Comparison of ENCODE assay signal across 8 cellular contexts in genomic region chr5:42990892-42991291, GRCh38. TPM values are rescaled to one million over a fixed set of nuclear protein-coding genes. Genes with fewer than 3 reads are reported as not detected.
DNase-seq lines count a peak whose midpoint lies in the region; ATAC-seq and TF ChIP-seq lines count a peak whose summit lies in the region.

No MANE protein-coding gene starts in this region.

- POLR2A ChIA-PET in Caco-2 (lab: Charles Lee) (no interaction called here), Panc1 (lab: Charles Lee) (no interaction called here)

- no peak overlapping the region for H3K4me3 ChIP-seq in Caco-2 (ENCODE audit: low read depth, low read length)
- H3K4me3 ChIP-seq in Panc1 (ENCODE audit: low read depth in 2 of 2, low read length in 2 of 2): peak overlapping the region; percentile 43 to 63
- H3K4me3 ChIP-seq in esophagus (ENCODE audit: low read depth in 1 of 2, low read length in 2 of 2): peak overlapping the region in 1 of 2 donors; percentile 64
- H3K4me3 ChIP-seq in rectal smooth muscle tissue (ENCODE audit: low read length): peak overlapping the region; percentile 66

- peaks cover 19% of the 10 kb centered on the region for H3K4me1 ChIP-seq in Caco-2
- H3K4me1 ChIP-seq in Panc1 (ENCODE audit: control insufficient read depth, insufficient read depth, low read length): 0 out of 2 replicates have a peak, but pooled peaks cover 3% of the 10 kb centered on the region
- H3K4me1 ChIP-seq in esophagus (ENCODE audit: control insufficient read depth in 2 of 2, insufficient read depth in 2 of 2, low read length in 1 of 2): peaks cover 2% of the 10 kb centered on the region in 2 donors
- no peaks in the 10 kb centered on the region for H3K4me1 ChIP-seq in rectal smooth muscle tissue (ENCODE audit: control insufficient read depth, insufficient read depth, low read length)

- H3K4me3 Mint-ChIP-seq in Caco-2 (ENCODE audit: unreplicated experiment): peak overlapping the region; percentile 89
- H3K4me3 Mint-ChIP-seq in progenitor cell of endocrine pancreas (ENCODE audit: low read depth): no peak overlapping the region

- no peak overlapping the region for H3K9ac ChIP-seq in rectal smooth muscle tissue (ENCODE audit: low read length)

- H3K27me3 Mint-ChIP-seq in Caco-2 (ENCODE audit: insufficient read depth, unreplicated experiment) (no peaks in the 10 kb centered on the region), progenitor cell of endocrine pancreas (peaks cover 54% of the 10 kb centered on the region)

- in situ Hi-C loops in Panc1 (cut with HindIII; ENCODE audit: low pct_unique_long_range_greater_than_20kb, low sequenced_read_pairs): no loop called here

- H3K27me3 ChIP-seq in Caco-2 (replicated peaks; ENCODE audit: control insufficient read depth, insufficient read depth, low read length) (no peaks in the 10 kb centered on the region), Panc1 (ENCODE audit: control insufficient read depth, insufficient read depth, low read length) (no peaks in the 10 kb centered on the region), esophagus (ENCODE audit: control insufficient read depth in 1 of 2, insufficient read depth in 2 of 2, low read length in 2 of 2) (peaks cover 3 to 11% of the 10 kb centered on the region in 2 donors), rectal smooth muscle tissue (ENCODE audit: control insufficient read depth, insufficient read depth, low read length) (peaks cover 16% of the 10 kb centered on the region)

- peaks cover 21% of the 10 kb centered on the region for H3K4me1 Mint-ChIP-seq in Caco-2 (ENCODE audit: low read depth, unreplicated experiment)
- H3K4me1 Mint-ChIP-seq in progenitor cell of endocrine pancreas (ENCODE audit: low read depth): peaks cover 3% of the 10 kb centered on the region

- H3K36me3 ChIP-seq in Caco-2 (ENCODE audit: control insufficient read depth, insufficient read depth, low read length) (no peaks in the 10 kb centered on the region), Panc1 (ENCODE audit: control insufficient read depth, insufficient read depth, low read length) (no peaks in the 10 kb centered on the region), esophagus (ENCODE audit: control insufficient read depth in 2 of 2, insufficient read depth in 2 of 2, low read length in 1 of 2) (no peaks in the 10 kb centered on the region), rectal smooth muscle tissue (ENCODE audit: control insufficient read depth, insufficient read depth, low read length) (no peaks in the 10 kb centered on the region)

- intact Hi-C loops in Caco-2 (cut with micrococcal nuclease; ENCODE audit: unreplicated experiment) (loop anchor here (5.0 kb wide), 2 partner anchors 49 to 79 kb away; no protein-coding TSS in a partner anchor), Panc1 (cut with micrococcal nuclease; ENCODE audit: unreplicated experiment) (no loop called here)

- H3K9me3 Mint-ChIP-seq in Caco-2 (ENCODE audit: unreplicated experiment) (peaks cover 14% of the 10 kb centered on the region), progenitor cell of endocrine pancreas (ENCODE audit: low read depth) (peaks cover 14% of the 10 kb centered on the region)

- ATAC-seq in Panc1 (no peak), HG03139 (IDR thresholded peaks at IDR 0.05; ENCODE audit: unreplicated experiment) (no peak), GM19463 (IDR thresholded peaks at IDR 0.05; ENCODE audit: unreplicated experiment) (no peak)

- CTCF ChIA-PET in Caco-2 (lab: Charles Lee): no interaction called here
- CTCF ChIA-PET in Panc1 (lab: Charles Lee): no interaction called here

- 74 to 87% methylated on average over 4 of the region's 4 CpGs for WGBS in esophagus, 2 donors

- DNase-seq in Caco-2 (no peak), Panc1 (ENCODE audit: low read depth, low spot score) (no peak), progenitor cell of endocrine pancreas (ENCODE audit: low spot score, unreplicated experiment) (no peak)
- DNase-seq in stimulated activated CD4-positive, alpha-beta T cell treated with anti-CD3 and anti-CD28 coated beads, Interleukin-2, amount 100 ng/mL, for 48 hours: no peak

- TF ChIP-seq CTCF in Caco-2 (IDR thresholded peaks at IDR 0.05; ENCODE audit: insufficient read depth in 1 of 2, low read depth in 1 of 2, low read length in 1 of 2, severe bottlenecking in 1 of 2, unreplicated experiment in 1 of 2) (no peak), Panc1 (IDR thresholded peaks at IDR 0.05) (no peak), progenitor cell of endocrine pancreas (IDR thresholded peaks at IDR 0.05; ENCODE audit: unreplicated experiment) (no peak)

- H3K36me3 Mint-ChIP-seq in Caco-2 (ENCODE audit: insufficient read depth, unreplicated experiment) (peaks cover 10% of the 10 kb centered on the region), progenitor cell of endocrine pancreas (ENCODE audit: insufficient read depth) (peaks cover 3% of the 10 kb centered on the region)

- peaks cover 4% of the 10 kb centered on the region; the same call in 1 of the 2 replicates for H3K9me3 ChIP-seq in Caco-2
- peaks cover 10% of the 10 kb centered on the region; the same call in 1 of the 2 replicates for H3K9me3 ChIP-seq in Panc1 (ENCODE audit: control insufficient read depth, insufficient read depth, low read depth, low read length)
- peaks cover 0 to 10% of the 10 kb centered on the region in 2 donors for H3K9me3 ChIP-seq in esophagus (ENCODE audit: control insufficient read depth in 2 of 2, insufficient read depth in 1 of 2, low read depth in 1 of 2, low read length in 1 of 2)

- H3K27ac Mint-ChIP-seq in Caco-2 (ENCODE audit: unreplicated experiment) (no peak overlapping the region), progenitor cell of endocrine pancreas (no peak overlapping the region)

- BruUV-seq in Caco-2 (replicated peaks; lab: Mats Ljungman, UMichigan) (no TSS peak), Panc1 (replicated peaks; lab: Mats Ljungman, UMichigan) (no TSS peak)

- H3K27ac ChIP-seq in Panc1 (ENCODE audit: low read length) (peak overlapping the region; percentile 93), esophagus (ENCODE audit: low read depth in 2 of 2, low read length in 1 of 2) (peak overlapping the region; percentile 89 to 97), rectal smooth muscle tissue (ENCODE audit: low read depth, low read length) (no peak overlapping the region)

RNA-seq across cellular contexts. Expression of gene ANXA2R, which starts 49.2 kb away (rescaled TPM):
- 3.1 and 4.1 TPM in 2 replicates for total RNA-seq in Caco-2 (2022)
- total RNA-seq in Panc1 (2021; ENCODE audit: unreplicated experiment): 6.2 TPM
- polyA plus RNA-seq in Panc1 (2012; ENCODE audit: insufficient read length): 4.0 TPM
- polyA plus RNA-seq in esophagus: 1 to 10 TPM; 2.3 to 2.4 TPM
- total RNA-seq in progenitor cell of endocrine pancreas: 0.87 and 0.93 TPM in 2 replicates
